Comparison of ENCODE assay signal across 1 cellular context in the genomic region with DNA sequence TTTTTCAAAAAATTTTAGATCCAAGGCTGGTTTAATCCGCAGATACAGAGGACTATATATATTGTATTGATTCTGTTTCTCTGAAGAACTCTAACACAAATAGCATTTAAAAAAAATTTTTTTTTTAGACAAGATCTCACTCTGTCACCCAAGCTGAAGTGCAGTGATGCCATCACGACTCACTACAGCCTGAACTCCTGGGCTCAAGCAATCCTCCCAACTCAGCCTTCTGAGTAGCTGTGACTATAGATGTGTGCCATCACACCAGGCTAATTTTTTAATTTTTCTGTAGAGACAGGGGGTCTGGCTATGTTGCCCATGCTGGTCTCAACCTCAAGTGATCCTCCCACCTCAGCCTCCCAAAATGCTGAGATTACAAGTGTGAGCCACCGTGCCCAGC.
TF ChIP-seq lines count a peak whose summit lies in the region.

No MANE protein-coding gene starts in this region.

TF ChIP-seq in HepG2, 621 proteins besides CTCF, POLR2A, EP300 and RAD21:
- TF ChIP-seq SP140L (CRISPR knock-in tag; IDR thresholded peaks at IDR 0.05; ENCODE audit: borderline replicate concordance) (no peak), FIP1L1 (IDR thresholded peaks at IDR 0.05; ENCODE audit: borderline replicate concordance, insufficient read depth, low read depth, low read length) (no peak)
- TF ChIP-seq, protein P1, sequence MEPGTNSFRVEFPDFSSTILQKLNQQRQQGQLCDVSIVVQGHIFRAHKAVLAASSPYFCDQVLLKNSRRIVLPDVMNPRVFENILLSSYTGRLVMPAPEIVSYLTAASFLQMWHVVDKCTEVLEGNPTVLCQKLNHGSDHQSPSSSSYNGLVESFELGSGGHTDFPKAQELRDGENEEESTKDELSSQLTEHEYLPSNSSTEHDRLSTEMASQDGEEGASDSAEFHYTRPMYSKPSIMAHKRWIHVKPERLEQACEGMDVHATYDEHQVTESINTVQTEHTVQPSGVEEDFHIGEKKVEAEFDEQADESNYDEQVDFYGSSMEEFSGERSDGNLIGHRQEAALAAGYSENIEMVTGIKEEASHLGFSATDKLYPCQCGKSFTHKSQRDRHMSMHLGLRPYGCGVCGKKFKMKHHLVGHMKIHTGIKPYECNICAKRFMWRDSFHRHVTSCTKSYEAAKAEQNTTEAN (CRISPR knock-in tag; conservative IDR thresholded peaks at IDR 0.05): no peak
TF ChIP-seq in HepG2: peak in this region for 0.
